Comparison of ENCODE assay signal across 1 cellular context in genomic region chr6:39917329-39917728, GRCh38.
TF ChIP-seq lines count a peak whose summit lies in the region.

No MANE protein-coding gene starts in this region.

TF ChIP-seq in K562, 482 proteins besides CTCF, POLR2A, EP300 and RAD21:
- TF ChIP-seq PRDM10 (IDR thresholded peaks at IDR 0.05; ENCODE audit: partially characterized antibody) = peak; percentile 35
- TF ChIP-seq THRAP3 (IDR thresholded peaks at IDR 0.05; ENCODE audit: borderline replicate concordance) = no peak
- TF ChIP-seq GATA2 (CRISPR knock-in tag; IDR thresholded peaks at IDR 0.05) = no peak
- TF ChIP-seq ZFP91 (CRISPR knock-in tag; IDR thresholded peaks at IDR 0.05) = no peak
- no peak for TF ChIP-seq CBFA2T2 (conservative IDR thresholded peaks at IDR 0.05)
- no peak for TF ChIP-seq ZFP30 (CRISPR knock-in tag; IDR thresholded peaks at IDR 0.05; ENCODE audit: borderline replicate concordance)
- no peak for TF ChIP-seq JUNB (CRISPR knock-in tag; conservative IDR thresholded peaks at IDR 0.05)
